1 cellular context compared by ENCODE assay signal in the genomic region with DNA sequence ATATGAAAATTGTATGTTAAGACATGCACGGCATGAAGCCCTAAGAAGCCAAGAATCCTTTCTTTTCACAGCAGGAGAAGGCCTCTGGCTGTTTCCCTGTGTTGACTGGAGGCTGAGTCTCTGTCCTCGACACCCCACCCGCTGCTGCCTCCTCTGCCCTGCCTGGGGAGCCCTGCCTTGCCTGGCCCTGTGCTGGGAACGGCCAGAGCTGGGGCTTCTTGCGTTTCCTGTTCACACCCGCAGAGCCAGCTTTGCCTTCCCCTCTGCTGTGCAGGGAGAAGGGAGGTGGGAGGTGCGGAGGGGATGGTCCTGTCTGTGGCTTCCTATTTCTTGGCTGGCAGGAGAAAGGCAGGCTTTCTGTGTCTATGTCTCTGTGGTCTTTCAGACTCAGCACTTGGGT.
TF ChIP-seq lines count a peak whose summit lies in the region.

No MANE protein-coding gene starts in this region.

TF ChIP-seq in GM12878, 131 proteins besides CTCF, POLR2A, EP300 and RAD21:
- TF ChIP-seq ZNF217 (IDR thresholded peaks at IDR 0.05) = no peak
- no peak for TF ChIP-seq NR2C2 (IDR thresholded peaks at IDR 0.05; ENCODE audit: borderline replicate concordance, control insufficient read depth, insufficient read length, low read depth)
- no peak for TF ChIP-seq KDM1A (IDR thresholded peaks at IDR 0.05; ENCODE audit: borderline replicate concordance)
- TF ChIP-seq MXI1 (IDR thresholded peaks at IDR 0.05; ENCODE audit: low read depth, low read length) = no peak
- no peak for TF ChIP-seq NRF1 (conservative IDR thresholded peaks at IDR 0.05; ENCODE audit: low read depth, low read length)
- no peak for TF ChIP-seq CHD2 (IDR thresholded peaks at IDR 0.05; ENCODE audit: borderline replicate concordance, low read depth, low read length)
- no peak for TF ChIP-seq YY1 (IDR thresholded peaks at IDR 0.05; ENCODE audit: low read depth, low read length)
- no peak for TF ChIP-seq PAX8 (IDR thresholded peaks at IDR 0.05)
- TF ChIP-seq, protein P1, sequence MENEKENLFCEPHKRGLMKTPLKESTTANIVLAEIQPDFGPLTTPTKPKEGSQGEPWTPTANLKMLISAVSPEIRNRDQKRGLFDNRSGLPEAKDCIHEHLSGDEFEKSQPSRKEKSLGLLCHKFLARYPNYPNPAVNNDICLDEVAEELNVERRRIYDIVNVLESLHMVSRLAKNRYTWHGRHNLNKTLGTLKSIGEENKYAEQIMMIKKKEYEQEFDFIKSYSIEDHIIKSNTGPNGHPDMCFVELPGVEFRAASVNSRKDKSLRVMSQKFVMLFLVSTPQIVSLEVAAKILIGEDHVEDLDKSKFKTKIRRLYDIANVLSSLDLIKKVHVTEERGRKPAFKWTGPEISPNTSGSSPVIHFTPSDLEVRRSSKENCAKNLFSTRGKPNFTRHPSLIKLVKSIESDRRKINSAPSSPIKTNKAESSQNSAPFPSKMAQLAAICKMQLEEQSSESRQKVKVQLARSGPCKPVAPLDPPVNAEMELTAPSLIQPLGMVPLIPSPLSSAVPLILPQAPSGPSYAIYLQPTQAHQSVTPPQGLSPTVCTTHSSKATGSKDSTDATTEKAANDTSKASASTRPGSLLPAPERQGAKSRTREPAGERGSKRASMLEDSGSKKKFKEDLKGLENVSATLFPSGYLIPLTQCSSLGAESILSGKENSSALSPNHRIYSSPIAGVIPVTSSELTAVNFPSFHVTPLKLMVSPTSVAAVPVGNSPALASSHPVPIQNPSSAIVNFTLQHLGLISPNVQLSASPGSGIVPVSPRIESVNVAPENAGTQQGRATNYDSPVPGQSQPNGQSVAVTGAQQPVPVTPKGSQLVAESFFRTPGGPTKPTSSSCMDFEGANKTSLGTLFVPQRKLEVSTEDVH (IDR thresholded peaks at IDR 0.05; ENCODE audit: low read depth, partially characterized antibody) = no peak
- no peak for TF ChIP-seq RAD51 (IDR thresholded peaks at IDR 0.05)
- TF ChIP-seq, protein P2, sequence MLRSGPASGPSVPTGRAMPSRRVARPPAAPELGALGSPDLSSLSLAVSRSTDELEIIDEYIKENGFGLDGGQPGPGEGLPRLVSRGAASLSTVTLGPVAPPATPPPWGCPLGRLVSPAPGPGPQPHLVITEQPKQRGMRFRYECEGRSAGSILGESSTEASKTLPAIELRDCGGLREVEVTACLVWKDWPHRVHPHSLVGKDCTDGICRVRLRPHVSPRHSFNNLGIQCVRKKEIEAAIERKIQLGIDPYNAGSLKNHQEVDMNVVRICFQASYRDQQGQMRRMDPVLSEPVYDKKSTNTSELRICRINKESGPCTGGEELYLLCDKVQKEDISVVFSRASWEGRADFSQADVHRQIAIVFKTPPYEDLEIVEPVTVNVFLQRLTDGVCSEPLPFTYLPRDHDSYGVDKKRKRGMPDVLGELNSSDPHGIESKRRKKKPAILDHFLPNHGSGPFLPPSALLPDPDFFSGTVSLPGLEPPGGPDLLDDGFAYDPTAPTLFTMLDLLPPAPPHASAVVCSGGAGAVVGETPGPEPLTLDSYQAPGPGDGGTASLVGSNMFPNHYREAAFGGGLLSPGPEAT (IDR thresholded peaks at IDR 0.05; ENCODE audit: low read depth) = no peak
- TF ChIP-seq, protein P3, sequence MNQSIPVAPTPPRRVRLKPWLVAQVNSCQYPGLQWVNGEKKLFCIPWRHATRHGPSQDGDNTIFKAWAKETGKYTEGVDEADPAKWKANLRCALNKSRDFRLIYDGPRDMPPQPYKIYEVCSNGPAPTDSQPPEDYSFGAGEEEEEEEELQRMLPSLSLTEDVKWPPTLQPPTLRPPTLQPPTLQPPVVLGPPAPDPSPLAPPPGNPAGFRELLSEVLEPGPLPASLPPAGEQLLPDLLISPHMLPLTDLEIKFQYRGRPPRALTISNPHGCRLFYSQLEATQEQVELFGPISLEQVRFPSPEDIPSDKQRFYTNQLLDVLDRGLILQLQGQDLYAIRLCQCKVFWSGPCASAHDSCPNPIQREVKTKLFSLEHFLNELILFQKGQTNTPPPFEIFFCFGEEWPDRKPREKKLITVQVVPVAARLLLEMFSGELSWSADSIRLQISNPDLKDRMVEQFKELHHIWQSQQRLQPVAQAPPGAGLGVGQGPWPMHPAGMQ (IDR thresholded peaks at IDR 0.05; ENCODE audit: borderline replicate concordance) = no peak
- TF ChIP-seq IRF4 (IDR thresholded peaks at IDR 0.05; ENCODE audit: low read depth, low read length) = no peak
- TF ChIP-seq ASH2L (IDR thresholded peaks at IDR 0.05; ENCODE audit: borderline replicate concordance, low read depth) = no peak
- no peak for TF ChIP-seq CUX1 (IDR thresholded peaks at IDR 0.05; ENCODE audit: insufficient replicate concordance, low read depth, low read length)
